In the genomic region with DNA sequence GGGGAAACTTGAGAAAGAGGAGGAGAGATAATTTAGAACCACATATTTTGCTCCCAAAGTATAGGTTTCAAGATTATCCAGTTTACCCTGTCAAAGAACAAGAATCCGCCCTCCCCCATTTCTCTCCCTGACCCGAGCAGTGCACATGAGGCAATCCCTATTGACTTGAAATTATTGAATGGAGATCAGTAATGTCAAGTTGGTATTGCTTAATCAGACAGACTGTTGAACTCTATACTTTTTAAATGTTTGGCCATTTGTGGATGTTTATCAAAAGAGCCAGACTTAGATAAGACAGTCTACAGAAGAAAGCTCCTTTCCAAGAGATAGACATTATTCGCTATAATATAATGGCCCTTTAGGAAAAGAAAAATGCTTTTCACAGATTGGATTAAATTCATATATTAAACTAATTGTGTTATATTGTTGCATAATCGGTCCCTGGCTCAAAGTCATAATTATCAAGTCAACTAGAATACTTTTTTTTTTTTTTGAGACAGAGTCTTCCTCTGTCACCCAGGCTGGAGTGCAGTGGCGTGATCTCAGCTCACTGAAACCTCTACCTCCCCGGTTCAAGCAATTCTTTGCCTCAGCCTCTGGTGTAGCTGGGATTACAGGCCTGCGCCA, we compare ENCODE assay signal across 1 cellular context.
TF ChIP-seq lines count a peak whose summit lies in the region.

No MANE protein-coding gene starts in this region.

TF ChIP-seq in HepG2, 621 proteins besides CTCF, POLR2A, EP300 and RAD21 (continued from another document and continues in another):
- TF ChIP-seq, protein P1, sequence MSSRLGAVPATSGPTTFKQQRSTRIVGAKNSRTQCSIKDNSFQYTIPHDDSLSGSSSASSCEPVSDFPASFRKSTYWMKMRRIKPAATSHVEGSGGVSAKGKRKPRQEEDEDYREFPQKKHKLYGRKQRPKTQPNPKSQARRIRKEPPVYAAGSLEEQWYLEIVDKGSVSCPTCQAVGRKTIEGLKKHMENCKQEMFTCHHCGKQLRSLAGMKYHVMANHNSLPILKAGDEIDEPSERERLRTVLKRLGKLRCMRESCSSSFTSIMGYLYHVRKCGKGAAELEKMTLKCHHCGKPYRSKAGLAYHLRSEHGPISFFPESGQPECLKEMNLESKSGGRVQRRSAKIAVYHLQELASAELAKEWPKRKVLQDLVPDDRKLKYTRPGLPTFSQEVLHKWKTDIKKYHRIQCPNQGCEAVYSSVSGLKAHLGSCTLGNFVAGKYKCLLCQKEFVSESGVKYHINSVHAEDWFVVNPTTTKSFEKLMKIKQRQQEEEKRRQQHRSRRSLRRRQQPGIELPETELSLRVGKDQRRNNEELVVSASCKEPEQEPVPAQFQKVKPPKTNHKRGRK (CRISPR knock-in tag; IDR thresholded peaks at IDR 0.05) = no peak
- TF ChIP-seq, protein P2, sequence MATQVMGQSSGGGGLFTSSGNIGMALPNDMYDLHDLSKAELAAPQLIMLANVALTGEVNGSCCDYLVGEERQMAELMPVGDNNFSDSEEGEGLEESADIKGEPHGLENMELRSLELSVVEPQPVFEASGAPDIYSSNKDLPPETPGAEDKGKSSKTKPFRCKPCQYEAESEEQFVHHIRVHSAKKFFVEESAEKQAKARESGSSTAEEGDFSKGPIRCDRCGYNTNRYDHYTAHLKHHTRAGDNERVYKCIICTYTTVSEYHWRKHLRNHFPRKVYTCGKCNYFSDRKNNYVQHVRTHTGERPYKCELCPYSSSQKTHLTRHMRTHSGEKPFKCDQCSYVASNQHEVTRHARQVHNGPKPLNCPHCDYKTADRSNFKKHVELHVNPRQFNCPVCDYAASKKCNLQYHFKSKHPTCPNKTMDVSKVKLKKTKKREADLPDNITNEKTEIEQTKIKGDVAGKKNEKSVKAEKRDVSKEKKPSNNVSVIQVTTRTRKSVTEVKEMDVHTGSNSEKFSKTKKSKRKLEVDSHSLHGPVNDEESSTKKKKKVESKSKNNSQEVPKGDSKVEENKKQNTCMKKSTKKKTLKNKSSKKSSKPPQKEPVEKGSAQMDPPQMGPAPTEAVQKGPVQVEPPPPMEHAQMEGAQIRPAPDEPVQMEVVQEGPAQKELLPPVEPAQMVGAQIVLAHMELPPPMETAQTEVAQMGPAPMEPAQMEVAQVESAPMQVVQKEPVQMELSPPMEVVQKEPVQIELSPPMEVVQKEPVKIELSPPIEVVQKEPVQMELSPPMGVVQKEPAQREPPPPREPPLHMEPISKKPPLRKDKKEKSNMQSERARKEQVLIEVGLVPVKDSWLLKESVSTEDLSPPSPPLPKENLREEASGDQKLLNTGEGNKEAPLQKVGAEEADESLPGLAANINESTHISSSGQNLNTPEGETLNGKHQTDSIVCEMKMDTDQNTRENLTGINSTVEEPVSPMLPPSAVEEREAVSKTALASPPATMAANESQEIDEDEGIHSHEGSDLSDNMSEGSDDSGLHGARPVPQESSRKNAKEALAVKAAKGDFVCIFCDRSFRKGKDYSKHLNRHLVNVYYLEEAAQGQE (IDR thresholded peaks at IDR 0.05; ENCODE audit: borderline replicate concordance in 1 of 2, low read depth in 1 of 2, low read length in 2 of 2) = 0 out of 4 replicates have a peak, but pooled peaks of 1 of the 2 experiments have one; percentile 25
- peak; percentile 63; the same call in 1 of the 2 replicates for TF ChIP-seq NR2C2 (CRISPR knock-in tag; IDR thresholded peaks at IDR 0.05; ENCODE audit: borderline replicate concordance)
- TF ChIP-seq, protein P3, sequence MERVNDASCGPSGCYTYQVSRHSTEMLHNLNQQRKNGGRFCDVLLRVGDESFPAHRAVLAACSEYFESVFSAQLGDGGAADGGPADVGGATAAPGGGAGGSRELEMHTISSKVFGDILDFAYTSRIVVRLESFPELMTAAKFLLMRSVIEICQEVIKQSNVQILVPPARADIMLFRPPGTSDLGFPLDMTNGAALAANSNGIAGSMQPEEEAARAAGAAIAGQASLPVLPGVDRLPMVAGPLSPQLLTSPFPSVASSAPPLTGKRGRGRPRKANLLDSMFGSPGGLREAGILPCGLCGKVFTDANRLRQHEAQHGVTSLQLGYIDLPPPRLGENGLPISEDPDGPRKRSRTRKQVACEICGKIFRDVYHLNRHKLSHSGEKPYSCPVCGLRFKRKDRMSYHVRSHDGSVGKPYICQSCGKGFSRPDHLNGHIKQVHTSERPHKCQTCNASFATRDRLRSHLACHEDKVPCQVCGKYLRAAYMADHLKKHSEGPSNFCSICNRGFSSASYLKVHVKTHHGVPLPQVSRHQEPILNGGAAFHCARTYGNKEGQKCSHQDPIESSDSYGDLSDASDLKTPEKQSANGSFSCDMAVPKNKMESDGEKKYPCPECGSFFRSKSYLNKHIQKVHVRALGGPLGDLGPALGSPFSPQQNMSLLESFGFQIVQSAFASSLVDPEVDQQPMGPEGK (CRISPR knock-in tag; IDR thresholded peaks at IDR 0.05) = peak; percentile 64
- TF ChIP-seq, protein P4, sequence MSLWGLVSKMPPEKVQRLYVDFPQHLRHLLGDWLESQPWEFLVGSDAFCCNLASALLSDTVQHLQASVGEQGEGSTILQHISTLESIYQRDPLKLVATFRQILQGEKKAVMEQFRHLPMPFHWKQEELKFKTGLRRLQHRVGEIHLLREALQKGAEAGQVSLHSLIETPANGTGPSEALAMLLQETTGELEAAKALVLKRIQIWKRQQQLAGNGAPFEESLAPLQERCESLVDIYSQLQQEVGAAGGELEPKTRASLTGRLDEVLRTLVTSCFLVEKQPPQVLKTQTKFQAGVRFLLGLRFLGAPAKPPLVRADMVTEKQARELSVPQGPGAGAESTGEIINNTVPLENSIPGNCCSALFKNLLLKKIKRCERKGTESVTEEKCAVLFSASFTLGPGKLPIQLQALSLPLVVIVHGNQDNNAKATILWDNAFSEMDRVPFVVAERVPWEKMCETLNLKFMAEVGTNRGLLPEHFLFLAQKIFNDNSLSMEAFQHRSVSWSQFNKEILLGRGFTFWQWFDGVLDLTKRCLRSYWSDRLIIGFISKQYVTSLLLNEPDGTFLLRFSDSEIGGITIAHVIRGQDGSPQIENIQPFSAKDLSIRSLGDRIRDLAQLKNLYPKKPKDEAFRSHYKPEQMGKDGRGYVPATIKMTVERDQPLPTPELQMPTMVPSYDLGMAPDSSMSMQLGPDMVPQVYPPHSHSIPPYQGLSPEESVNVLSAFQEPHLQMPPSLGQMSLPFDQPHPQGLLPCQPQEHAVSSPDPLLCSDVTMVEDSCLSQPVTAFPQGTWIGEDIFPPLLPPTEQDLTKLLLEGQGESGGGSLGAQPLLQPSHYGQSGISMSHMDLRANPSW (CRISPR knock-in tag; IDR thresholded peaks at IDR 0.05; ENCODE audit: borderline replicate concordance) = no peak
- no peak for TF ChIP-seq CREB1 (IDR thresholded peaks at IDR 0.05)
- peak; percentile 47 for TF ChIP-seq CREB1 (CRISPR knock-in tag; IDR thresholded peaks at IDR 0.05)
- TF ChIP-seq, protein P5, sequence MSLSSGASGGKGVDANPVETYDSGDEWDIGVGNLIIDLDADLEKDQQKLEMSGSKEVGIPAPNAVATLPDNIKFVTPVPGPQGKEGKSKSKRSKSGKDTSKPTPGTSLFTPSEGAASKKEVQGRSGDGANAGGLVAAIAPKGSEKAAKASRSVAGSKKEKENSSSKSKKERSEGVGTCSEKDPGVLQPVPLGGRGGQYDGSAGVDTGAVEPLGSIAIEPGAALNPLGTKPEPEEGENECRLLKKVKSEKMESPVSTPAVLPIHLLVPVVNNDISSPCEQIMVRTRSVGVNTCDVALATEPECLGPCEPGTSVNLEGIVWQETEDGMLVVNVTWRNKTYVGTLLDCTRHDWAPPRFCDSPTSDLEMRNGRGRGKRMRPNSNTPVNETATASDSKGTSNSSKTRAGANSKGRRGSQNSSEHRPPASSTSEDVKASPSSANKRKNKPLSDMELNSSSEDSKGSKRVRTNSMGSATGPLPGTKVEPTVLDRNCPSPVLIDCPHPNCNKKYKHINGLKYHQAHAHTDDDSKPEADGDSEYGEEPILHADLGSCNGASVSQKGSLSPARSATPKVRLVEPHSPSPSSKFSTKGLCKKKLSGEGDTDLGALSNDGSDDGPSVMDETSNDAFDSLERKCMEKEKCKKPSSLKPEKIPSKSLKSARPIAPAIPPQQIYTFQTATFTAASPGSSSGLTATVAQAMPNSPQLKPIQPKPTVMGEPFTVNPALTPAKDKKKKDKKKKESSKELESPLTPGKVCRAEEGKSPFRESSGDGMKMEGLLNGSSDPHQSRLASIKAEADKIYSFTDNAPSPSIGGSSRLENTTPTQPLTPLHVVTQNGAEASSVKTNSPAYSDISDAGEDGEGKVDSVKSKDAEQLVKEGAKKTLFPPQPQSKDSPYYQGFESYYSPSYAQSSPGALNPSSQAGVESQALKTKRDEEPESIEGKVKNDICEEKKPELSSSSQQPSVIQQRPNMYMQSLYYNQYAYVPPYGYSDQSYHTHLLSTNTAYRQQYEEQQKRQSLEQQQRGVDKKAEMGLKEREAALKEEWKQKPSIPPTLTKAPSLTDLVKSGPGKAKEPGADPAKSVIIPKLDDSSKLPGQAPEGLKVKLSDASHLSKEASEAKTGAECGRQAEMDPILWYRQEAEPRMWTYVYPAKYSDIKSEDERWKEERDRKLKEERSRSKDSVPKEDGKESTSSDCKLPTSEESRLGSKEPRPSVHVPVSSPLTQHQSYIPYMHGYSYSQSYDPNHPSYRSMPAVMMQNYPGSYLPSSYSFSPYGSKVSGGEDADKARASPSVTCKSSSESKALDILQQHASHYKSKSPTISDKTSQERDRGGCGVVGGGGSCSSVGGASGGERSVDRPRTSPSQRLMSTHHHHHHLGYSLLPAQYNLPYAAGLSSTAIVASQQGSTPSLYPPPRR (CRISPR knock-in tag; IDR thresholded peaks at IDR 0.05; ENCODE audit: borderline replicate concordance) = peak; percentile 64; the same call in 1 of the 2 replicates
- TF ChIP-seq SOX6 (IDR thresholded peaks at IDR 0.05) = no peak
- TF ChIP-seq SOX6 (CRISPR knock-in tag; IDR thresholded peaks at IDR 0.05) = peak; percentile 75
- TF ChIP-seq GATAD2A (CRISPR knock-in tag; IDR thresholded peaks at IDR 0.05) = peak; percentile 91
- no peak for TF ChIP-seq ZFP36 (IDR thresholded peaks at IDR 0.05; ENCODE audit: borderline replicate concordance, low read depth, low read length, partially characterized antibody)
- TF ChIP-seq, protein P6, sequence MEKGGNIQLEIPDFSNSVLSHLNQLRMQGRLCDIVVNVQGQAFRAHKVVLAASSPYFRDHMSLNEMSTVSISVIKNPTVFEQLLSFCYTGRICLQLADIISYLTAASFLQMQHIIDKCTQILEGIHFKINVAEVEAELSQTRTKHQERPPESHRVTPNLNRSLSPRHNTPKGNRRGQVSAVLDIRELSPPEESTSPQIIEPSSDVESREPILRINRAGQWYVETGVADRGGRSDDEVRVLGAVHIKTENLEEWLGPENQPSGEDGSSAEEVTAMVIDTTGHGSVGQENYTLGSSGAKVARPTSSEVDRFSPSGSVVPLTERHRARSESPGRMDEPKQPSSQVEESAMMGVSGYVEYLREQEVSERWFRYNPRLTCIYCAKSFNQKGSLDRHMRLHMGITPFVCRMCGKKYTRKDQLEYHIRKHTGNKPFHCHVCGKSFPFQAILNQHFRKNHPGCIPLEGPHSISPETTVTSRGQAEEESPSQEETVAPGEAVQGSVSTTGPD (CRISPR knock-in tag; IDR thresholded peaks at IDR 0.05) = no peak
- TF ChIP-seq, protein P7, sequence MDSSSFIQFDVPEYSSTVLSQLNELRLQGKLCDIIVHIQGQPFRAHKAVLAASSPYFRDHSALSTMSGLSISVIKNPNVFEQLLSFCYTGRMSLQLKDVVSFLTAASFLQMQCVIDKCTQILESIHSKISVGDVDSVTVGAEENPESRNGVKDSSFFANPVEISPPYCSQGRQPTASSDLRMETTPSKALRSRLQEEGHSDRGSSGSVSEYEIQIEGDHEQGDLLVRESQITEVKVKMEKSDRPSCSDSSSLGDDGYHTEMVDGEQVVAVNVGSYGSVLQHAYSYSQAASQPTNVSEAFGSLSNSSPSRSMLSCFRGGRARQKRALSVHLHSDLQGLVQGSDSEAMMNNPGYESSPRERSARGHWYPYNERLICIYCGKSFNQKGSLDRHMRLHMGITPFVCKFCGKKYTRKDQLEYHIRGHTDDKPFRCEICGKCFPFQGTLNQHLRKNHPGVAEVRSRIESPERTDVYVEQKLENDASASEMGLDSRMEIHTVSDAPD (CRISPR knock-in tag; IDR thresholded peaks at IDR 0.05) = no peak
- TF ChIP-seq ZFP90 (CRISPR knock-in tag; IDR thresholded peaks at IDR 0.05; ENCODE audit: borderline replicate concordance) = no peak
- TF ChIP-seq, protein P8, sequence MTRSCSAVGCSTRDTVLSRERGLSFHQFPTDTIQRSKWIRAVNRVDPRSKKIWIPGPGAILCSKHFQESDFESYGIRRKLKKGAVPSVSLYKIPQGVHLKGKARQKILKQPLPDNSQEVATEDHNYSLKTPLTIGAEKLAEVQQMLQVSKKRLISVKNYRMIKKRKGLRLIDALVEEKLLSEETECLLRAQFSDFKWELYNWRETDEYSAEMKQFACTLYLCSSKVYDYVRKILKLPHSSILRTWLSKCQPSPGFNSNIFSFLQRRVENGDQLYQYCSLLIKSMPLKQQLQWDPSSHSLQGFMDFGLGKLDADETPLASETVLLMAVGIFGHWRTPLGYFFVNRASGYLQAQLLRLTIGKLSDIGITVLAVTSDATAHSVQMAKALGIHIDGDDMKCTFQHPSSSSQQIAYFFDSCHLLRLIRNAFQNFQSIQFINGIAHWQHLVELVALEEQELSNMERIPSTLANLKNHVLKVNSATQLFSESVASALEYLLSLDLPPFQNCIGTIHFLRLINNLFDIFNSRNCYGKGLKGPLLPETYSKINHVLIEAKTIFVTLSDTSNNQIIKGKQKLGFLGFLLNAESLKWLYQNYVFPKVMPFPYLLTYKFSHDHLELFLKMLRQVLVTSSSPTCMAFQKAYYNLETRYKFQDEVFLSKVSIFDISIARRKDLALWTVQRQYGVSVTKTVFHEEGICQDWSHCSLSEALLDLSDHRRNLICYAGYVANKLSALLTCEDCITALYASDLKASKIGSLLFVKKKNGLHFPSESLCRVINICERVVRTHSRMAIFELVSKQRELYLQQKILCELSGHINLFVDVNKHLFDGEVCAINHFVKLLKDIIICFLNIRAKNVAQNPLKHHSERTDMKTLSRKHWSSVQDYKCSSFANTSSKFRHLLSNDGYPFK (CRISPR knock-in tag; IDR thresholded peaks at IDR 0.05; ENCODE audit: borderline replicate concordance) = no peak
- TF ChIP-seq TMF1 (CRISPR knock-in tag; IDR thresholded peaks at IDR 0.05; ENCODE audit: low read depth) = no peak
- no peak for TF ChIP-seq U2AF1 (optimal IDR thresholded peaks at IDR 0.05; ENCODE audit: low read depth, low read length)
- TF ChIP-seq, protein P9, sequence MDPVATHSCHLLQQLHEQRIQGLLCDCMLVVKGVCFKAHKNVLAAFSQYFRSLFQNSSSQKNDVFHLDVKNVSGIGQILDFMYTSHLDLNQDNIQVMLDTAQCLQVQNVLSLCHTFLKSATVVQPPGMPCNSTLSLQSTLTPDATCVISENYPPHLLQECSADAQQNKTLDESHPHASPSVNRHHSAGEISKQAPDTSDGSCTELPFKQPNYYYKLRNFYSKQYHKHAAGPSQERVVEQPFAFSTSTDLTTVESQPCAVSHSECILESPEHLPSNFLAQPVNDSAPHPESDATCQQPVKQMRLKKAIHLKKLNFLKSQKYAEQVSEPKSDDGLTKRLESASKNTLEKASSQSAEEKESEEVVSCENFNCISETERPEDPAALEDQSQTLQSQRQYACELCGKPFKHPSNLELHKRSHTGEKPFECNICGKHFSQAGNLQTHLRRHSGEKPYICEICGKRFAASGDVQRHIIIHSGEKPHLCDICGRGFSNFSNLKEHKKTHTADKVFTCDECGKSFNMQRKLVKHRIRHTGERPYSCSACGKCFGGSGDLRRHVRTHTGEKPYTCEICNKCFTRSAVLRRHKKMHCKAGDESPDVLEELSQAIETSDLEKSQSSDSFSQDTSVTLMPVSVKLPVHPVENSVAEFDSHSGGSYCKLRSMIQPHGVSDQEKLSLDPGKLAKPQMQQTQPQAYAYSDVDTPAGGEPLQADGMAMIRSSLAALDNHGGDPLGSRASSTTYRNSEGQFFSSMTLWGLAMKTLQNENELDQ (CRISPR knock-in tag; IDR thresholded peaks at IDR 0.05; ENCODE audit: borderline replicate concordance) = no peak
- TF ChIP-seq, protein P10, sequence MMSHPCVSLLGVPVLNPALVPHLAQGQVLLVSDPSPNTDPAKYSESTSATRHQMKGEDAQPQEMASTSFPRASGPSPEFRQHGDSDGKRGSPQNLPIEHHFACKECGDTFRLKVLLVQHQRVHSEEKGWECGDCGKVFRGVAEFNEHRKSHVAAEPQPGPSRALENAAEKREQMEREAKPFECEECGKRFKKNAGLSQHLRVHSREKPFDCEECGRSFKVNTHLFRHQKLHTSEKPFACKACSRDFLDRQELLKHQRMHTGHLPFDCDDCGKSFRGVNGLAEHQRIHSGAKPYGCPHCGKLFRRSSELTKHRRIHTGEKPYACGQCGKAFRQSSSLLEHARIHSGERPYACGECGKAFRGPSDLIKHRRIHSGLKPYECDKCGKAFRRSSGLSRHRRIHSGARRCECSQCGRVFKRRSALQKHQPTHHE (CRISPR knock-in tag; IDR thresholded peaks at IDR 0.05; ENCODE audit: borderline replicate concordance) = no peak
